15 cellular contexts compared by ENCODE assay signal in genomic region chr10:128629111-128630096, GRCh38.
DNase-seq lines count a peak whose midpoint lies in the region; ATAC-seq, FAIRE-seq and TF ChIP-seq lines count a peak whose summit lies in the region.
"Had no signal": no experiment of that assay in that cellular context is flagged by ENCODE, and none has a peak within 500 bp of the region (broad histone marks: within the 10 kb centered on the region; RNA-seq: fewer than 3 reads in every experiment).

No MANE protein-coding gene starts in this region.

- CTCF ChIA-PET in Calu3 (lab: Charles Lee) (no interaction called here), Panc1 (lab: Charles Lee) (no interaction called here), H1 (lab: Charles Lee; ENCODE audit: partially characterized antibody) (interaction anchor here (1.0 to 3.2 kb wide), 8 partner anchors 9 to 232 kb away, joined by 3 to 16 read pairs (median 6); no protein-coding TSS in a partner anchor)

- H3K9me3 ChIP-seq in Panc1 (ENCODE audit: control insufficient read depth, insufficient read depth, low read depth, low read length), result no peaks in the 10 kb centered on the region
- H3K9me3 ChIP-seq in H1 (ENCODE audit: insufficient read depth in 2 of 2, low read depth in 1 of 2, low read length in 1 of 2), result no peaks in the 10 kb centered on the region
- no peaks in the 10 kb centered on the region for H3K9me3 ChIP-seq in spleen
- H3K9me3 ChIP-seq: body of pancreas had no signal

- no peak overlapping the region for H3K4ac ChIP-seq in H1 (replicated peaks; ENCODE audit: insufficient read length, low read depth, low read length)

- no peak overlapping the region for H2AK5ac ChIP-seq in H1 (ENCODE audit: low read depth, low read length)

- peak; percentile 59 for DNase-seq in Calu3
- peak; percentile 42 for DNase-seq in Panc1 (ENCODE audit: low read depth, low spot score)
- DNase-seq in H1 (ENCODE audit: low read depth in 1 of 2, low spot score in 2 of 2), result no peak
- peak; percentile 63 for DNase-seq in mucosa of gallbladder (ENCODE audit: low spot score)
- no peak for DNase-seq in spleen
- no peak for DNase-seq in SHP77 (lab: John Stamatoyannopoulos, UW)
- no peak for DNase-seq in activated T-helper 2 cell treated with anti-CD3 and anti-CD28 coated beads, Interferon-gamma antibody, Interleukin-2, Interleukin-4, amounts not matched to agents 10 μg/mL and 5 μg/mL and 100 μg/mL, durations not matched to agents 14 hours and 24 hours and 36 hours (ENCODE audit: low spot score)
- DNase-seq in SIG-M5 treated with dmso at 0.1 percent for 504 hours (lab: John Stamatoyannopoulos, UW; ENCODE audit: unreplicated experiment), result no peak
- DNase-seq: activated gamma-delta T cell, body of pancreas, DMS153, Kasumi-1, kidney, NCI-H1930 had no signal

- no peak overlapping the region for H2AFZ ChIP-seq in H1 (ENCODE audit: low read length)

- peak overlapping the region; percentile 23 for H4K91ac ChIP-seq in H1 (replicated peaks; ENCODE audit: insufficient read length, low read length)

- no peak overlapping the region for H3K14ac ChIP-seq in H1 (ENCODE audit: insufficient read length)

- H3K4me3 ChIP-seq in Panc1 (ENCODE audit: low read depth in 2 of 2, low read length in 2 of 2) (no peak overlapping the region), H1 (ENCODE audit: extremely low read depth in 1 of 4, insufficient read depth in 2 of 4, low read depth in 3 of 4, low read length in 4 of 4) (no peak overlapping the region), spleen (no peak overlapping the region)
- H3K4me3 ChIP-seq: body of pancreas had no signal

- H4K20me1 ChIP-seq in H1 (replicated peaks in 1 of 2; ENCODE audit: control insufficient read depth in 1 of 2, insufficient read depth in 2 of 2, low read length in 2 of 2), result no peaks in the 10 kb centered on the region

- WGBS in H1 (ENCODE audit: extremely low coverage in 1 of 2, insufficient coverage in 1 of 2, insufficient read length in 1 of 2, insufficient replicate concordance in 2 of 2, low coverage in 1 of 2, low lambda C conversion rate in 2 of 2, missing lambda C conversion rate in 1 of 2), 2 experiments, result 94% methylated on average over 17 of the region's 17 CpGs; no CpG with 5 or more reads in 1 of the 2 experiments
- 76 to 84% (median 80%) methylated on average over 17 of the region's 17 CpGs for WGBS in spleen, 5 donors

- no peak overlapping the region for H3K4me2 ChIP-seq in H1 (ENCODE audit: insufficient read depth in 1 of 2, low read depth in 2 of 2, low read length in 2 of 2)

- H4K8ac ChIP-seq in H1 (ENCODE audit: extremely low read depth, insufficient read depth, low read length), result no peak overlapping the region

- H3K56ac ChIP-seq in H1 (replicated peaks; ENCODE audit: insufficient read length, low read depth, low read length), result no peak overlapping the region

- TF ChIP-seq POLR2A in H1 (IDR thresholded peaks at IDR 0.05; ENCODE audit: control extremely low read depth in 1 of 2, low read depth in 2 of 2, low read length in 2 of 2) (no peak), spleen (IDR thresholded peaks at IDR 0.05) (no peak)

- no peak overlapping the region for H3K23ac ChIP-seq in H1 (ENCODE audit: insufficient read length)

- no peak overlapping the region for H2BK15ac ChIP-seq in H1 (ENCODE audit: low read length)

- H3K9ac ChIP-seq in H1 (replicated peaks in 1 of 4; ENCODE audit: extremely low read depth in 1 of 4, low read depth in 3 of 4, low read length in 3 of 4), result no peak overlapping the region

- no peaks in the 10 kb centered on the region for H3K79me1 ChIP-seq in H1 (ENCODE audit: low read depth, low read length)

- BruUV-seq in Calu3 (replicated peaks; lab: Mats Ljungman, UMichigan) (no TSS peak), Panc1 (replicated peaks; lab: Mats Ljungman, UMichigan) (no TSS peak)

- no peak for ATAC-seq in Panc1
- ATAC-seq: body of pancreas had no signal

- H3K27me3 Mint-ChIP-seq in Calu3 (ENCODE audit: unreplicated experiment), result no peaks in the 10 kb centered on the region
- H3K27me3 Mint-ChIP-seq in activated T-helper 2 cell treated with anti-CD3 and anti-CD28 coated beads, Interferon-gamma antibody, Interleukin-2, Interleukin-4, amounts not matched to agents 10 μg/mL and 5 μg/mL and 100 μg/mL, durations not matched to agents 14 hours and 24 hours and 36 hours (ENCODE audit: low read depth), result no peaks in the 10 kb centered on the region

- no peaks in the 10 kb centered on the region for H3K36me3 Mint-ChIP-seq in Calu3 (ENCODE audit: insufficient read depth, unreplicated experiment)
- H3K36me3 Mint-ChIP-seq in activated T-helper 2 cell treated with anti-CD3 and anti-CD28 coated beads, Interferon-gamma antibody, Interleukin-2, Interleukin-4, amounts not matched to agents 10 μg/mL and 5 μg/mL and 100 μg/mL, durations not matched to agents 14 hours and 24 hours and 36 hours (ENCODE audit: low read depth), result no peaks in the 10 kb centered on the region

- TF ChIP-seq RAD21 in H1 (IDR thresholded peaks at IDR 0.05 in 1 of 2, conservative IDR thresholded peaks at IDR 0.05 in 1 of 2; ENCODE audit: low read depth in 2 of 2, low read length in 2 of 2), result no peak

- TF ChIP-seq EP300 in H1 (IDR thresholded peaks at IDR 0.05; ENCODE audit: borderline replicate concordance in 1 of 2, low read depth in 2 of 2, low read length in 2 of 2), result no peak

- H3K36me3 ChIP-seq in Panc1 (ENCODE audit: control insufficient read depth, insufficient read depth, low read length) (no peaks in the 10 kb centered on the region), H1 (ENCODE audit: control insufficient read depth in 2 of 4, insufficient read depth in 4 of 4, low read length in 3 of 4) (no peaks in the 10 kb centered on the region), spleen (no peaks in the 10 kb centered on the region)

- H3K27ac Mint-ChIP-seq in Calu3 (ENCODE audit: unreplicated experiment), result peak overlapping the region; percentile 78
- H3K27ac Mint-ChIP-seq in activated T-helper 2 cell treated with anti-CD3 and anti-CD28 coated beads, Interferon-gamma antibody, Interleukin-2, Interleukin-4, amounts not matched to agents 10 μg/mL and 5 μg/mL and 100 μg/mL, durations not matched to agents 14 hours and 24 hours and 36 hours, result no peak overlapping the region

- H4K5ac ChIP-seq in H1 (ENCODE audit: insufficient read length, low read depth, low read length), result no peak overlapping the region

- no peak for FAIRE-seq in H1 (lab: Jason Lieb, UNC)
- FAIRE-seq: kidney, TTC549 had no signal

- 0 out of 2 replicates have a peak overlapping the region, but pooled peaks have one; percentile 33 for H2BK12ac ChIP-seq in H1 (ENCODE audit: low read depth, low read length)

- in situ Hi-C loops in Panc1 (cut with HindIII; ENCODE audit: low pct_unique_long_range_greater_than_20kb, low sequenced_read_pairs), result no loop called here

- peaks cover 10% of the 10 kb centered on the region for H3K4me1 Mint-ChIP-seq in Calu3 (ENCODE audit: low read depth, unreplicated experiment)
- no peaks in the 10 kb centered on the region for H3K4me1 Mint-ChIP-seq in activated T-helper 2 cell treated with anti-CD3 and anti-CD28 coated beads, Interferon-gamma antibody, Interleukin-2, Interleukin-4, amounts not matched to agents 10 μg/mL and 5 μg/mL and 100 μg/mL, durations not matched to agents 14 hours and 24 hours and 36 hours (ENCODE audit: low read depth)

- POLR2A ChIA-PET in Panc1 (lab: Charles Lee) (no interaction called here), H1 (lab: Charles Lee; ENCODE audit: partially characterized antibody) (no interaction called here)

- peak overlapping the region; percentile 48 for H3K4me3 Mint-ChIP-seq in Calu3 (ENCODE audit: low read depth, unreplicated experiment)
- H3K4me3 Mint-ChIP-seq in activated T-helper 2 cell treated with anti-CD3 and anti-CD28 coated beads, Interferon-gamma antibody, Interleukin-2, Interleukin-4, amounts not matched to agents 10 μg/mL and 5 μg/mL and 100 μg/mL, durations not matched to agents 14 hours and 24 hours and 36 hours (ENCODE audit: low read depth), result no peak overlapping the region

- H2BK120ac ChIP-seq in H1 (replicated peaks; ENCODE audit: low read depth, low read length), result no peak overlapping the region

- peaks cover 2% of the 10 kb centered on the region for H3K27me3 ChIP-seq in Panc1 (ENCODE audit: control insufficient read depth, insufficient read depth, low read length)
- no peaks in the 10 kb centered on the region for H3K27me3 ChIP-seq in H1 (replicated peaks in 1 of 4; ENCODE audit: control insufficient read depth in 3 of 4, extremely low read depth in 1 of 4, insufficient read depth in 3 of 4, low read length in 3 of 4)
- peaks cover 0 to 22% (median 0%) of the 10 kb centered on the region in 7 donors for H3K27me3 ChIP-seq in spleen (replicated peaks in 1 of 7)
- H3K27me3 ChIP-seq: body of pancreas had no signal

- no peaks in the 10 kb centered on the region for H3K79me2 ChIP-seq in H1 (ENCODE audit: control insufficient read depth in 1 of 2, insufficient read depth in 2 of 2, low read length in 2 of 2)

- intact Hi-C loops in Calu3 (cut with micrococcal nuclease; ENCODE audit: unreplicated experiment), result no loop called here
- intact Hi-C loops in Panc1 (cut with micrococcal nuclease; ENCODE audit: unreplicated experiment), result no loop called here
- intact Hi-C loops in spleen (cut with DNase I; ENCODE audit: low total_unique reads), result no loop called here
- intact Hi-C loops in activated T-helper 2 cell treated with anti-CD3 and anti-CD28 coated beads, Interferon-gamma antibody, Interleukin-2, Interleukin-4, amounts not matched to agents 10 μg/mL and 5 μg/mL and 100 μg/mL, durations not matched to agents 14 hours and 24 hours and 36 hours (cut with micrococcal nuclease), result no loop called here

- no peak overlapping the region for H2BK5ac ChIP-seq in H1 (ENCODE audit: low read depth, low read length)

- H3K23me2 ChIP-seq in H1 (ENCODE audit: low read depth, low read length), result no peaks in the 10 kb centered on the region

- H3K27ac ChIP-seq in Panc1 (ENCODE audit: low read length) (no peak overlapping the region), H1 (ENCODE audit: low read depth, low read length) (no peak overlapping the region), spleen (no peak overlapping the region)
- H3K27ac ChIP-seq: body of pancreas had no signal

- H3K4me1 ChIP-seq in Panc1 (ENCODE audit: control insufficient read depth, insufficient read depth, low read length) (no peaks in the 10 kb centered on the region), H1 (replicated peaks in 1 of 4; ENCODE audit: control insufficient read depth in 3 of 4, insufficient read depth in 4 of 4, low read length in 3 of 4) (peaks cover 0 to 7% (median 3%) of the 10 kb centered on the region in 4 experiments; a peak in 5 of 7 replicates), spleen (no peaks in the 10 kb centered on the region)
- H3K4me1 ChIP-seq: body of pancreas had no signal

- peaks cover 2% of the 10 kb centered on the region for H3K9me3 Mint-ChIP-seq in Calu3 (ENCODE audit: low read depth, unreplicated experiment)
- no peaks in the 10 kb centered on the region for H3K9me3 Mint-ChIP-seq in activated T-helper 2 cell treated with anti-CD3 and anti-CD28 coated beads, Interferon-gamma antibody, Interleukin-2, Interleukin-4, amounts not matched to agents 10 μg/mL and 5 μg/mL and 100 μg/mL, durations not matched to agents 14 hours and 24 hours and 36 hours

- TF ChIP-seq CTCF in Calu3 (IDR thresholded peaks at IDR 0.05; ENCODE audit: unreplicated experiment), result no peak
- no peak for TF ChIP-seq CTCF in Panc1 (IDR thresholded peaks at IDR 0.05)
- TF ChIP-seq CTCF in H1 (IDR thresholded peaks at IDR 0.05; ENCODE audit: control extremely low read depth in 1 of 3, insufficient read depth in 1 of 3, low read depth in 1 of 3, low read length in 3 of 3), result no peak
- no peak for TF ChIP-seq CTCF in spleen (IDR thresholded peaks at IDR 0.05 in 8 of 11, conservative IDR thresholded peaks at IDR 0.05 in 3 of 11)

- no peak overlapping the region for H3K18ac ChIP-seq in H1 (ENCODE audit: extremely low read depth, low read length)

- H2BK20ac ChIP-seq in H1 (ENCODE audit: low read length), result no peak overlapping the region; the same call in 1 of the 2 replicates

Comparison
In these comparisons a context has a peak if more than half of its experiments do, and no peak if none do; other contexts are left out.
1. DNase-seq: peak in Calu3 (single experiment), Panc1 (single experiment) and mucosa of gallbladder (single experiment); none in H1 (0 of 2), spleen (single experiment), SHP77 (0 of 2), activated T-helper 2 cell treated with anti-CD3 and anti-CD28 coated beads, Interferon-gamma antibody, Interleukin-2, Interleukin-4, amounts not matched to agents 10 μg/mL and 5 μg/mL and 100 μg/mL, durations not matched to agents 14 hours and 24 hours and 36 hours (single experiment) and SIG-M5 treated with dmso at 0.1 percent for 504 hours (single experiment).